Comparison of ENCODE assay signal across 18 cellular contexts in the genomic region with DNA sequence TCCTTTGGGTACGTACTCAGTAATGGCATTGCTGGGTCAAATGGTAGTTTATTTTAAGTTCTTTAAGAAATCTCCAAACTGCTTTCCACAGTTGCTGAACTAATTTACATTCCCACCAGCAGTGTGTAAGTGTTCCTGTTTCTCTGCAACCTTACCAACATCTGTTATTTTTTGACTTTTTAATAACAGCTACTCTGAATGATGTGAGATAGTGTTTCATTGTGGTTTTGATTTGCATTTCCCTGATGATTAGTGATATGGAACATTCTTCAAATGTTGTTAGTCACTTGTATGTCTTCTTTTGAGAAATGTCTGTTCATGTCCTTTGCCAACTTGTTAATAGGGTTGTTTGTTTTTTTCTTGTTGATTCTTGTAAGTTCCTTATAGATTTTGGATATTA.
"Had no signal": no experiment of that assay in that cellular context is flagged by ENCODE, and none has a peak within 500 bp of the region (broad histone marks: within the 10 kb centered on the region; RNA-seq: fewer than 3 reads in every experiment).

No MANE protein-coding gene starts in this region.

- ATAC-seq: activated T-helper 17 cell treated with anti-CD3 and anti-CD28 coated beads, Interleukin-2, amount 50 U/mL, for 72 hours; foreskin keratinocyte; left ventricle myocardium superior; mucosa of descending colon; naive thymus-derived CD4-positive, alpha-beta T cell; upper lobe of right lung had no signal

- DNase-seq: activated CD4-positive, alpha-beta T cell treated with anti-CD3 and anti-CD28 coated beads for 1 hour; activated CD4-positive, alpha-beta T cell treated with anti-CD3 and anti-CD28 coated beads, Interleukin-2, amount 50 U/mL, for 48 hours; activated naive CD4-positive, alpha-beta T cell treated with Interleukin-2 at 50 U/mL for 16 hours; anterior cingulate cortex; brain microvascular endothelial cell; cerebellar nuclear complex; effector memory CD4-positive, alpha-beta T cell; foreskin keratinocyte; glutamatergic neuron; hypothalamus; kidney; left ventricle myocardium superior; mucosa of descending colon; naive thymus-derived CD4-positive, alpha-beta T cell; stimulated activated CD4-positive, alpha-beta T cell treated with anti-CD3 and anti-CD28 coated beads, Interleukin-1b, Interleukin-23, amount 100 ng/mL, for 48 hours; stomach; upper lobe of right lung had no signal
